1 cellular context compared by ENCODE assay signal in genomic region chr1:984476-984814, GRCh38.
TF ChIP-seq lines count a peak whose summit lies in the region.

No MANE protein-coding gene starts in this region.

TF ChIP-seq in IMR-90, 13 proteins besides CTCF, POLR2A, EP300 and RAD21:
- no peak for TF ChIP-seq MXI1 (IDR thresholded peaks at IDR 0.05; ENCODE audit: borderline replicate concordance, low read depth, low read length)
- no peak for TF ChIP-seq FOS (IDR thresholded peaks at IDR 0.05; ENCODE audit: low read depth, low read length)
- TF ChIP-seq SMC3 (IDR thresholded peaks at IDR 0.05; ENCODE audit: low read depth, low read length) = no peak
- TF ChIP-seq CEBPB (IDR thresholded peaks at IDR 0.05; ENCODE audit: low read depth, low read length) = no peak
- no peak for TF ChIP-seq USF2 (IDR thresholded peaks at IDR 0.05; ENCODE audit: low read depth, low read length)
- no peak for TF ChIP-seq CHD1 (IDR thresholded peaks at IDR 0.05; ENCODE audit: low read depth, low read length)
- no peak for TF ChIP-seq ELK1 (IDR thresholded peaks at IDR 0.05; ENCODE audit: borderline replicate concordance, low read depth, low read length)
- no peak for TF ChIP-seq MAFK (IDR thresholded peaks at IDR 0.05; ENCODE audit: low read depth, low read length)
